Comparison of ENCODE assay signal across 16 cellular contexts in the genomic region with DNA sequence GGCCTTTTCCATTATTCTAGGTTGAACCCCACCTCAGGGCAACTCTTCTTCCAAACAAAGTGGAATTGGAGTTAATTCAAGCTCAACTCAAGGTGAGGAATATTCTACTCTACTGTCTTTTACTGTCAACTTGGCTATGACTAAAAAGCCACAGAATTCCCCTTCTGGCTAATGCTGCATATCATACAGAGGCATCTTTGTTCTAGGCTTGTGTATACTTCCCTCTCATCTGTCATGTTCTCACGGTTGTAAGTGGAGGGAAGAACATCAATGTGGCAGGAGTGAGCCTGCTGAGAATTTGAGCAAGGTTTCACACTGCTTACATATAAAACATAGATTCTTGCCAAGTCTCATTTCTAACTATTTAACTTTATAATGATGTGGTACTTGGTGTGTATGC.
DNase-seq lines count a peak whose midpoint lies in the region; ATAC-seq and TF ChIP-seq lines count a peak whose summit lies in the region.
"Had no signal": no experiment of that assay in that cellular context is flagged by ENCODE, and none has a peak within 500 bp of the region (broad histone marks: within the 10 kb centered on the region; RNA-seq: fewer than 3 reads in every experiment).

No MANE protein-coding gene starts in this region.

- BruUV-seq in mammary epithelial cell (replicated peaks; lab: Mats Ljungman, UMichigan) = no TSS peak

- ATAC-seq in upper lobe of right lung (no peak), GM21423 (IDR thresholded peaks at IDR 0.05; ENCODE audit: unreplicated experiment) (no peak)
- ATAC-seq: GM12878 had no signal

- no peaks in the 10 kb centered on the region for H4K20me1 ChIP-seq in mammary epithelial cell (ENCODE audit: insufficient read depth, low read length)
- no peaks in the 10 kb centered on the region for H4K20me1 ChIP-seq in smooth muscle cell (ENCODE audit: low read depth)
- H4K20me1 ChIP-seq: BLaER1 had no signal

- no peaks in the 10 kb centered on the region for H3K79me2 ChIP-seq in mammary epithelial cell (ENCODE audit: insufficient read depth, low read length)
- no peaks in the 10 kb centered on the region for H3K79me2 ChIP-seq in smooth muscle cell (ENCODE audit: low read depth)

- no peak overlapping the region for H3K4me2 ChIP-seq in mammary epithelial cell (ENCODE audit: insufficient read depth, low read depth, low read length)
- H3K4me2 ChIP-seq in smooth muscle cell = no peak overlapping the region
- H3K4me2 ChIP-seq: BLaER1 had no signal

- H3K36me3 ChIP-seq in mammary epithelial cell (ENCODE audit: insufficient read depth, low read length) (no peaks in the 10 kb centered on the region), breast epithelium (no peaks in the 10 kb centered on the region), SJCRH30 (no peaks in the 10 kb centered on the region), upper lobe of right lung (no peaks in the 10 kb centered on the region), smooth muscle cell (ENCODE audit: low read depth) (no peaks in the 10 kb centered on the region)
- H3K36me3 ChIP-seq: BLaER1 had no signal

- intact Hi-C loops in mammary epithelial cell (cut with micrococcal nuclease) = no loop called here
- intact Hi-C loops in breast epithelium (cut with DNase I; ENCODE audit: low total_unique reads) = no loop called here
- intact Hi-C loops in upper lobe of right lung (cut with DNase I) = no loop called here

- no peak for TF ChIP-seq POLR2A in breast epithelium (IDR thresholded peaks at IDR 0.05)

- no peak overlapping the region for H2AFZ ChIP-seq in mammary epithelial cell (ENCODE audit: low read depth, low read length)
- no peak overlapping the region for H2AFZ ChIP-seq in smooth muscle cell (ENCODE audit: low read depth)

- H3K27ac ChIP-seq in mammary epithelial cell (ENCODE audit: insufficient read depth, low read depth, low read length) (no peak overlapping the region), breast epithelium (no peak overlapping the region), SJCRH30 (no peak overlapping the region), upper lobe of right lung (no peak overlapping the region), smooth muscle cell (ENCODE audit: low read depth) (no peak overlapping the region)
- H3K27ac ChIP-seq: BLaER1, HL-60 had no signal

- H3K27me3 ChIP-seq in mammary epithelial cell (ENCODE audit: insufficient read depth, low read length) (no peaks in the 10 kb centered on the region), breast epithelium (no peaks in the 10 kb centered on the region), SJCRH30 (no peaks in the 10 kb centered on the region), upper lobe of right lung (no peaks in the 10 kb centered on the region), smooth muscle cell (ENCODE audit: low read depth) (no peaks in the 10 kb centered on the region)
- H3K27me3 ChIP-seq: BLaER1 had no signal

- no peaks in the 10 kb centered on the region for H3F3A ChIP-seq in smooth muscle cell (ENCODE audit: low read depth)

- CTCF ChIA-PET in mammary epithelial cell (lab: Charles Lee; ENCODE audit: low non-redundant PET) = no interaction called here

- in situ Hi-C loops in mammary epithelial cell (cut with MboI; ENCODE audit: low sequenced_read_pairs in 2 of 2) = no loop called here

- TF ChIP-seq CTCF in mammary epithelial cell (conservative IDR thresholded peaks at IDR 0.05 in 1 of 2, IDR thresholded peaks at IDR 0.05 in 1 of 2; ENCODE audit: extremely low read depth in 1 of 2, insufficient read depth in 1 of 2, low read depth in 1 of 2, low read length in 2 of 2) = no peak
- TF ChIP-seq CTCF in breast epithelium (IDR thresholded peaks at IDR 0.05) = no peak
- no peak for TF ChIP-seq CTCF in epithelial cell of esophagus (IDR thresholded peaks at IDR 0.05; ENCODE audit: insufficient read depth, low read depth, low read length, missing control alignments)
- no peak for TF ChIP-seq CTCF in upper lobe of right lung (IDR thresholded peaks at IDR 0.05)
- TF ChIP-seq CTCF in smooth muscle cell (IDR thresholded peaks at IDR 0.05; ENCODE audit: borderline replicate concordance, insufficient read depth, poor library complexity, severe bottlenecking) = no peak

- dilution Hi-C loops in mammary epithelial cell (cut with HindIII; ENCODE audit: low sequenced_read_pairs) = no loop called here

- no peak overlapping the region for H3K9ac ChIP-seq in mammary epithelial cell (ENCODE audit: insufficient read depth, low read length)
- H3K9ac ChIP-seq in smooth muscle cell (ENCODE audit: low read depth) = no peak overlapping the region
- H3K9ac ChIP-seq: BLaER1 had no signal

- no peaks in the 10 kb centered on the region for H3K9me3 ChIP-seq in mammary epithelial cell (replicated peaks; ENCODE audit: insufficient read depth, low read length)
- no peaks in the 10 kb centered on the region for H3K9me3 ChIP-seq in breast epithelium
- H3K9me3 ChIP-seq in SJCRH30 (replicated peaks) = no peaks in the 10 kb centered on the region
- no peaks in the 10 kb centered on the region for H3K9me3 ChIP-seq in upper lobe of right lung
- H3K9me3 ChIP-seq in smooth muscle cell (replicated peaks; ENCODE audit: low read depth) = no peaks in the 10 kb centered on the region
- H3K9me3 ChIP-seq: BLaER1 had no signal

- no peaks in the 10 kb centered on the region for H3K4me1 ChIP-seq in mammary epithelial cell (ENCODE audit: insufficient read depth, low read length)
- H3K4me1 ChIP-seq in breast epithelium = no peaks in the 10 kb centered on the region
- H3K4me1 ChIP-seq in SJCRH30 = no peaks in the 10 kb centered on the region
- no peaks in the 10 kb centered on the region for H3K4me1 ChIP-seq in upper lobe of right lung
- H3K4me1 ChIP-seq in smooth muscle cell (ENCODE audit: low read depth) = no peaks in the 10 kb centered on the region
- H3K4me1 ChIP-seq: BLaER1 had no signal

- H3K4me3 ChIP-seq in mammary epithelial cell (replicated peaks in 1 of 3; ENCODE audit: insufficient read depth in 1 of 3, low read depth in 2 of 3, low read length in 3 of 3) (no peak overlapping the region), breast epithelium (no peak overlapping the region), SJCRH30 (no peak overlapping the region), epithelial cell of esophagus (ENCODE audit: low read length) (no peak overlapping the region), upper lobe of right lung (no peak overlapping the region), smooth muscle cell (no peak overlapping the region)
- H3K4me3 ChIP-seq: BLaER1, GM12878 had no signal

- WGBS in mammary epithelial cell (ENCODE audit: low coverage, missing lambda C conversion rate) = 0% methylated on average over 1 of the region's 1 CpG
- 66% methylated on average over 1 of the region's 1 CpG for WGBS in smooth muscle cell (ENCODE audit: low lambda C conversion rate)

- DNase-seq in mammary epithelial cell = peak; percentile 16
- DNase-seq in breast epithelium (ENCODE audit: low spot score in 2 of 2) = no peak
- DNase-seq in SJCRH30 = peak; percentile 5 to 56
- DNase-seq in epithelial cell of esophagus (ENCODE audit: low read depth) = peak; percentile 3
- no peak for DNase-seq in DMS 273 treated with DMSO at 0.1 percent for 48 hours (lab: John Stamatoyannopoulos, UW)
- DNase-seq in upper lobe of right lung = no peak
- no peak for DNase-seq in smooth muscle cell (lab: John Stamatoyannopoulos, UW; ENCODE audit: unreplicated experiment)
- DNase-seq: 8988T; AML-193; CD8-positive, alpha-beta memory T cell; HCEC 1CT; HFFc6 had no signal

Comparison
In these comparisons a context has a peak if more than half of its experiments do, and no peak if none do; other contexts are left out.
1. DNase-seq: peak in mammary epithelial cell (single experiment), SJCRH30 (2 of 2) and epithelial cell of esophagus (single experiment); none in breast epithelium (0 of 2), DMS 273 treated with DMSO at 0.1 percent for 48 hours (single experiment), upper lobe of right lung (single experiment) and smooth muscle cell (single experiment).